Comparison of ENCODE assay signal across 12 cellular contexts in genomic region chr9:137757139-137757538, GRCh38.
DNase-seq lines count a peak whose midpoint lies in the region; ATAC-seq and TF ChIP-seq lines count a peak whose summit lies in the region.
"Had no signal": no experiment of that assay in that cellular context is flagged by ENCODE, and none has a peak within 500 bp of the region (broad histone marks: within the 10 kb centered on the region; RNA-seq: fewer than 3 reads in every experiment).

No MANE protein-coding gene starts in this region.

- TF ChIP-seq POLR2A in stomach (IDR thresholded peaks at IDR 0.05): no peak

- 81 to 87% (median 86%) methylated on average over 10 of the region's 10 CpGs for WGBS in stomach, 5 donors

- no peak for TF ChIP-seq CTCF in activated CD8-positive, alpha-beta T cell treated with anti-CD3 and anti-CD28 coated beads for 36 hours (IDR thresholded peaks at IDR 0.05)
- no peak for TF ChIP-seq CTCF in stomach (IDR thresholded peaks at IDR 0.05)

- H3K27me3 ChIP-seq in stomach: no peaks in the 10 kb centered on the region

- H3K4me1 ChIP-seq in stomach: no peaks in the 10 kb centered on the region
- H3K4me1 ChIP-seq: parathyroid adenoma had no signal

- peak overlapping the region; percentile 71 for H3K27ac Mint-ChIP-seq in activated CD8-positive, alpha-beta T cell treated with anti-CD3 and anti-CD28 coated beads for 36 hours
- peak overlapping the region; percentile 86 to 96 (median 92) for H3K27ac Mint-ChIP-seq in immature natural killer cell

- peaks cover 42% of the 10 kb centered on the region for H3K4me1 Mint-ChIP-seq in activated CD8-positive, alpha-beta T cell treated with anti-CD3 and anti-CD28 coated beads for 36 hours (ENCODE audit: low read depth)
- H3K4me1 Mint-ChIP-seq in immature natural killer cell: peaks cover 32 to 60% of the 10 kb centered on the region in 2 donors

- CTCF ChIA-PET in activated CD8-positive, alpha-beta T cell treated with anti-CD3 and anti-CD28 coated beads for 36 hours (lab: Charles Lee): interaction anchor here (0.7 to 1.4 kb wide), 2 partner anchors 13 to 84 kb away, joined by 3 to 4 read pairs; no protein-coding TSS in a partner anchor

- DNase-seq in Right ventricle myocardium inferior (ENCODE audit: missing footprints): no peak
- no peak for DNase-seq in cardiac septum (ENCODE audit: low spot score)
- DNase-seq in activated CD8-positive, alpha-beta T cell treated with anti-CD3 and anti-CD28 coated beads for 36 hours: no peak
- no peak for DNase-seq in immature natural killer cell
- DNase-seq in stomach: peak; percentile 49
- no peak for DNase-seq in GOT3 (lab: John Stamatoyannopoulos, UW)
- DNase-seq in occipital lobe (lab: John Stamatoyannopoulos, UW): no peak
- no peak for DNase-seq in activated gamma-delta T cell treated with Interleukin-2 at 50 U/mL for 16 hours
- DNase-seq: activated T-cell treated with anti-CD3 and anti-CD28 coated beads, Interleukin-2, amount 50 U/mL, for 4 hours; NCI-H2081 had no signal

- H3K36me3 ChIP-seq in stomach: peaks cover 27 to 98% (median 96%) of the 10 kb centered on the region in 4 donors

- peaks cover 74% of the 10 kb centered on the region for H3K36me3 Mint-ChIP-seq in activated CD8-positive, alpha-beta T cell treated with anti-CD3 and anti-CD28 coated beads for 36 hours (ENCODE audit: low read depth)
- peaks cover 36 to 63% (median 43%) of the 10 kb centered on the region in 3 donors for H3K36me3 Mint-ChIP-seq in immature natural killer cell

- intact Hi-C loops in Right ventricle myocardium inferior (cut with DNase I): no loop called here
- intact Hi-C loops in cardiac septum (cut with DNase I): no loop called here
- intact Hi-C loops in activated CD8-positive, alpha-beta T cell treated with anti-CD3 and anti-CD28 coated beads for 36 hours (cut with micrococcal nuclease): loop anchor here (10.0 kb wide), 1 partner anchor 82 kb away; no protein-coding TSS in a partner anchor
- intact Hi-C loops in stomach (cut with DNase I; ENCODE audit: low total_unique reads): no loop called here

- peaks cover 0 to 8% (median 0%) of the 10 kb centered on the region in 4 donors for H3K9me3 ChIP-seq in stomach

- no peak overlapping the region for H3K4me3 ChIP-seq in stomach
- H3K4me3 ChIP-seq: thoracic aorta had no signal

- no peak for TF ChIP-seq EP300 in stomach (IDR thresholded peaks at IDR 0.05)

- H3K27ac ChIP-seq in stomach: no peak overlapping the region
- H3K27ac ChIP-seq: parathyroid adenoma, thoracic aorta had no signal

- peak; percentile 21 for ATAC-seq in Right ventricle myocardium inferior
- no peak for ATAC-seq in activated CD8-positive, alpha-beta T cell treated with anti-CD3 and anti-CD28 coated beads for 36 hours

- no peaks in the 10 kb centered on the region for H3K27me3 Mint-ChIP-seq in activated CD8-positive, alpha-beta T cell treated with anti-CD3 and anti-CD28 coated beads for 36 hours
- peaks cover 0 to 12% (median 0%) of the 10 kb centered on the region in 3 donors for H3K27me3 Mint-ChIP-seq in immature natural killer cell (ENCODE audit: low read depth in 3 of 3)

- POLR2A ChIA-PET in activated CD8-positive, alpha-beta T cell treated with anti-CD3 and anti-CD28 coated beads for 36 hours (lab: Charles Lee): no interaction called here

- H3K9me3 Mint-ChIP-seq in activated CD8-positive, alpha-beta T cell treated with anti-CD3 and anti-CD28 coated beads for 36 hours: peaks cover 5% of the 10 kb centered on the region
- H3K9me3 Mint-ChIP-seq in immature natural killer cell: peaks cover 0 to 4% (median 0%) of the 10 kb centered on the region in 6 donors

- no peak overlapping the region for H3K4me3 Mint-ChIP-seq in activated CD8-positive, alpha-beta T cell treated with anti-CD3 and anti-CD28 coated beads for 36 hours
- peak overlapping the region in 4 of 5 donors; percentile 41 to 75 (median 72) for H3K4me3 Mint-ChIP-seq in immature natural killer cell
